ENCODE assay signal across 8 cellular contexts in genomic region chr9:70405808-70406445, GRCh38. TPM values are rescaled to one million over a fixed set of nuclear protein-coding genes. Genes with fewer than 3 reads are reported as not detected.
DNase-seq lines count a peak whose midpoint lies in the region; ATAC-seq lines count a peak whose summit lies in the region.

No MANE protein-coding gene starts in this region.

- DNase-seq in A172 (ENCODE audit: low spot score) (no peak), pons (ENCODE audit: low spot score) (no peak), GM19238 (ENCODE audit: insufficient read length, low spot score) (no peak)
- no peak for DNase-seq in effector memory CD4-positive, alpha-beta T cell

- H3K4me3 Mint-ChIP-seq in dendritic cell treated with granulocyte-macrophage colony-stimulating factor and Interleukin-4, amounts not matched to agents 40 ng/mL and 50 ng/mL, for 4 days, result no peak overlapping the region

- no peaks in the 10 kb centered on the region for H3K27me3 ChIP-seq in skeletal muscle tissue (ENCODE audit: control insufficient read depth in 3 of 3, insufficient read depth in 3 of 3, low read length in 3 of 3)
- no peaks in the 10 kb centered on the region for H3K27me3 ChIP-seq in effector memory CD4-positive, alpha-beta T cell (replicated peaks; ENCODE audit: control insufficient read depth, insufficient read depth, low read length, poor library complexity, severe bottlenecking)

- ATAC-seq in GM19452 (IDR thresholded peaks at IDR 0.05; ENCODE audit: unreplicated experiment) (peak; percentile 17), HG03060 (IDR thresholded peaks at IDR 0.05; ENCODE audit: low read depth, unreplicated experiment) (peak; percentile 12)

- peak overlapping the region; percentile 92 for H3K27ac Mint-ChIP-seq in dendritic cell treated with granulocyte-macrophage colony-stimulating factor and Interleukin-4, amounts not matched to agents 40 ng/mL and 50 ng/mL, for 4 days

- no peaks in the 10 kb centered on the region for H3K9me3 Mint-ChIP-seq in dendritic cell treated with granulocyte-macrophage colony-stimulating factor and Interleukin-4, amounts not matched to agents 40 ng/mL and 50 ng/mL, for 4 days

- H3K4me3 ChIP-seq in skeletal muscle tissue (ENCODE audit: low read length in 3 of 3), result no peak overlapping the region
- no peak overlapping the region for H3K4me3 ChIP-seq in effector memory CD4-positive, alpha-beta T cell (ENCODE audit: insufficient read depth, low read depth, low read length, poor library complexity, severe bottlenecking)

- H3K4me1 ChIP-seq in skeletal muscle tissue (ENCODE audit: control insufficient read depth in 3 of 3, insufficient read depth in 3 of 3, low read length in 3 of 3), result peaks cover 62 to 82% (median 78%) of the 10 kb centered on the region in 3 donors
- H3K4me1 ChIP-seq in effector memory CD4-positive, alpha-beta T cell (ENCODE audit: control insufficient read depth, insufficient read depth, low read length, poor library complexity, severe bottlenecking), result peaks cover 45% of the 10 kb centered on the region

- peak overlapping the region; percentile 79 for H3K27ac ChIP-seq in skeletal muscle tissue (ENCODE audit: low read depth, low read length)
- H3K27ac ChIP-seq in effector memory CD4-positive, alpha-beta T cell (ENCODE audit: insufficient read depth, low read length, poor library complexity, severe bottlenecking), result no peak overlapping the region

- H3K27me3 Mint-ChIP-seq in dendritic cell treated with granulocyte-macrophage colony-stimulating factor and Interleukin-4, amounts not matched to agents 40 ng/mL and 50 ng/mL, for 4 days, result no peaks in the 10 kb centered on the region

- peak overlapping the region in 2 of 3 donors; percentile 11 to 24 for H3K9ac ChIP-seq in skeletal muscle tissue (ENCODE audit: low read depth in 1 of 3, low read length in 3 of 3)

- H3K9me3 ChIP-seq in skeletal muscle tissue (ENCODE audit: control insufficient read depth in 3 of 3, low read length in 3 of 3), result no peaks in the 10 kb centered on the region
- no peaks in the 10 kb centered on the region for H3K9me3 ChIP-seq in effector memory CD4-positive, alpha-beta T cell (ENCODE audit: control insufficient read depth, low read length)

- no peaks in the 10 kb centered on the region for H3K36me3 Mint-ChIP-seq in dendritic cell treated with granulocyte-macrophage colony-stimulating factor and Interleukin-4, amounts not matched to agents 40 ng/mL and 50 ng/mL, for 4 days (ENCODE audit: low read depth)

- H3K4me1 Mint-ChIP-seq in dendritic cell treated with granulocyte-macrophage colony-stimulating factor and Interleukin-4, amounts not matched to agents 40 ng/mL and 50 ng/mL, for 4 days (ENCODE audit: low read depth), result peaks cover 62% of the 10 kb centered on the region

- intact Hi-C loops in dendritic cell treated with granulocyte-macrophage colony-stimulating factor and Interleukin-4, amounts not matched to agents 40 ng/mL and 50 ng/mL, for 4 days (cut with micrococcal nuclease), result no loop called here

- H3K36me3 ChIP-seq in skeletal muscle tissue (ENCODE audit: control insufficient read depth in 3 of 3, insufficient read depth in 3 of 3, low read length in 3 of 3), result peaks cover 0 to 2% (median 0%) of the 10 kb centered on the region in 3 donors
- peaks cover 7% of the 10 kb centered on the region for H3K36me3 ChIP-seq in effector memory CD4-positive, alpha-beta T cell (ENCODE audit: control insufficient read depth, insufficient read depth, low read length)

RNA-seq across cellular contexts. Expression of gene KLF9, which starts 8.5 kb away (rescaled TPM):
- 2.6 TPM for total RNA-seq in skeletal muscle tissue
- 0.81 and 1.1 TPM in 2 replicates for total RNA-seq in A172 (2014; rRNA removed; shearing (Covaris generic))
